In the genomic region with DNA sequence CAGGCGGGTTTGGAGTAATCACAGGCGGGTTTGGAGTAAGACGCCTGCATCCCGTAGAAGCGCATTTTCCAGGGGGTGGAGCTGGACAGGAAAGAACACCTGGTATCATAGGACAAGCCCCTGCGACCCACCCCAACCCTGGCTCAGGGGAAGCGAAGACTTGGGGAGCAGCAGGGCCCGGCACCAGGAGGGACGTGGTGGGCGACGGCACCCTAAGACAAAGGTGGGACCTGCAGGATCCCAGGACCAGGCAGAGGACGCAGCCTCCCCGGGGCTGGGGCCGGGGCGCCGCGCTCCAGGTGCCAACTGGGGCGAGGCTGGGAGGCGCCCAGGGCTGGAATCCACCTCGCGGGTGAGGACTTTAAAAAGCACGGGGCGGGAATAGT, we compare ENCODE assay signal across 7 cellular contexts. TPM values are rescaled to one million over a fixed set of nuclear protein-coding genes. Genes with fewer than 3 reads are reported as not detected.
DNase-seq lines count a peak whose midpoint lies in the region; ATAC-seq and TF ChIP-seq lines count a peak whose summit lies in the region.

No MANE protein-coding gene starts in this region.

- H3K79me2 ChIP-seq in parathyroid adenoma = no peaks in the 10 kb centered on the region

- peak overlapping the region; percentile 11 for H3K9ac ChIP-seq in parathyroid adenoma

- H3K4me3 Mint-ChIP-seq in glutamatergic neuron (ENCODE audit: unreplicated experiment) = peak overlapping the region; percentile 91

- H3K27ac Mint-ChIP-seq in glutamatergic neuron (ENCODE audit: unreplicated experiment) = peak overlapping the region; percentile 88

- H3K4me1 Mint-ChIP-seq in glutamatergic neuron (ENCODE audit: low read depth, unreplicated experiment) = peaks cover 11% of the 10 kb centered on the region

- peak; percentile 35 for ATAC-seq in GM19328 (IDR thresholded peaks at IDR 0.05; ENCODE audit: unreplicated experiment)
- ATAC-seq in HG03097 (IDR thresholded peaks at IDR 0.05; ENCODE audit: low FRiP score, unreplicated experiment) = peak; percentile 12

- peaks cover 11% of the 10 kb centered on the region for H3K36me3 Mint-ChIP-seq in glutamatergic neuron (ENCODE audit: unreplicated experiment)

- H3K27ac ChIP-seq in parathyroid adenoma = peak overlapping the region; percentile 29

- H3K27me3 ChIP-seq in parathyroid adenoma (ENCODE audit: control insufficient read depth, insufficient read depth, low read length) = no peaks in the 10 kb centered on the region

- H3K4me3 ChIP-seq in WI38 (ENCODE audit: low read depth, low read length) = peak overlapping the region; percentile 68
- peak overlapping the region; percentile 67 for H3K4me3 ChIP-seq in parathyroid adenoma (ENCODE audit: low read depth, low read length)

- peak overlapping the region; percentile 83 for H2AFZ ChIP-seq in parathyroid adenoma

- peaks cover 12% of the 10 kb centered on the region for H3K9me3 Mint-ChIP-seq in glutamatergic neuron (ENCODE audit: unreplicated experiment)

- H3K4me1 ChIP-seq in parathyroid adenoma = no peaks in the 10 kb centered on the region

- H3K36me3 ChIP-seq in parathyroid adenoma (ENCODE audit: control insufficient read depth, insufficient read depth, low read length) = no peaks in the 10 kb centered on the region

- TF ChIP-seq CTCF in WI38 (IDR thresholded peaks at IDR 0.05; ENCODE audit: low read depth, low read length) (no peak), glutamatergic neuron (IDR thresholded peaks at IDR 0.05; ENCODE audit: partially characterized antibody, unreplicated experiment) (no peak), parathyroid adenoma (IDR thresholded peaks at IDR 0.05) (no peak)

- H3K27me3 Mint-ChIP-seq in glutamatergic neuron (ENCODE audit: unreplicated experiment) = peaks cover 13% of the 10 kb centered on the region

- DNase-seq in glutamatergic neuron (peak; percentile 20), anterior cingulate cortex (lab: John Stamatoyannopoulos, UW) (no peak), amniotic stem cell (lab: John Stamatoyannopoulos, UW) (no peak)

- H3K9me3 ChIP-seq in parathyroid adenoma (ENCODE audit: control insufficient read depth, low read length) = no peaks in the 10 kb centered on the region

- peak overlapping the region; percentile 89 for H3K4me2 ChIP-seq in parathyroid adenoma (ENCODE audit: low read length)

RNA-seq across cellular contexts. Expression of a gene that starts 0.5 kb away (rescaled TPM):
- 13.2 TPM for total RNA-seq in glutamatergic neuron (ENCODE audit: unreplicated experiment)

RNA-seq across cellular contexts. Expression of a gene that starts 35.4 kb away (rescaled TPM):
- total RNA-seq in glutamatergic neuron (ENCODE audit: unreplicated experiment) = 21.1 TPM

RNA-seq across cellular contexts. Expression of a gene that starts 51.2 kb away (rescaled TPM):
- 36.2 TPM for total RNA-seq in glutamatergic neuron (ENCODE audit: unreplicated experiment)
